In the genomic region with DNA sequence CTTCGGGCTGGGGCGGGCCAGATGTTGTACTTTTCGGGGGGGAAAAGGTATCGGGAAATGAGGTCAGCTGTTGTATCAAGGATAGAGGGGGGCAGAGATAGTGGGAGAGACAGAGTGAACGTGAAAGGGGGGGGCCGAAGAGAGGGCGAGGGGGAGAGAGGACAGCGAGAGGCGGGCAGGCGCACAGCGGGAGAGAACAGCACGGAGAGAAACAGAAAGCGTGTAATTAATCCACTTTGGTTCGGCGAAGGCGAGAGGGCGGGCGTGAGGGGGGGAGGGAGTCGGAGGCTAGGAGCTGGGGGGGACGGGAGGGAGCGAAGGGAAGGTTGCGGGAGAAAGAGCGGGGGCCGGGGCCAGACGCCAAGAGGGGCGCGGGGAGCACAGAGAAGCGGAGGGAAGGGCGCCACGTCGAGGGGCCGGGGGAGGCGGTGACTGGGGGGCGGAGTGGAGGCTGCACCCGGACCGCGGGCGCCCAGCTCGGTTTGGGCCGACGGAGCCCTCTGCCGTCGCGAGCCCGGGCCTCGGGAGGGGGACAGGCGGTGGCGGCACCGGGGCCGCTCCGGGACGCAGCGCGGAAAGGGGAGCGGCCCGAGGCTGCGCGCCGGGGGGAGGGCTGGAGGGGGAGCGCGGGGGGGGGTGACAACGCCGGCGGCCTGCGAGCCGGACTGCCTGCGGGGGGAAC, we compare ENCODE assay signal across 1 cellular context.
A peak's percentile ranks its signal among the peaks of the same experiment; 100 is the strongest.
TF ChIP-seq lines count a peak whose summit lies in the region.

No MANE protein-coding gene starts in this region.

TF ChIP-seq in HepG2, 621 proteins besides CTCF, POLR2A, EP300 and RAD21 (continues in another document):
- TF ChIP-seq ZC3H4 (CRISPR knock-in tag; IDR thresholded peaks at IDR 0.05; ENCODE audit: borderline replicate concordance): peak; percentile 70; the same call in 1 of the 2 replicates
- peak; percentile 37; the same call in 1 of the 2 replicates for TF ChIP-seq BORCS8-MEF2B (CRISPR knock-in tag; IDR thresholded peaks at IDR 0.05)
- no peak for TF ChIP-seq HMGA1 (CRISPR knock-in tag; conservative IDR thresholded peaks at IDR 0.05)
- 0 out of 2 replicates have a peak, but pooled peaks have one; percentile 28 for TF ChIP-seq ZGPAT (CRISPR knock-in tag; IDR thresholded peaks at IDR 0.05)
- TF ChIP-seq MED1 (CRISPR knock-in tag; IDR thresholded peaks at IDR 0.05): peak; percentile 35; the same call in 1 of the 2 replicates
- peak; percentile 41; the same call in 1 of the 2 replicates for TF ChIP-seq ZNF784 (CRISPR knock-in tag; IDR thresholded peaks at IDR 0.05; ENCODE audit: borderline replicate concordance)
- TF ChIP-seq NFIC (IDR thresholded peaks at IDR 0.05; ENCODE audit: low read length): no peak
- peak; percentile 82 for TF ChIP-seq KDM5B (CRISPR knock-in tag; IDR thresholded peaks at IDR 0.05; ENCODE audit: borderline replicate concordance)
- TF ChIP-seq HNRNPK (IDR thresholded peaks at IDR 0.05; ENCODE audit: low read depth, low read length, poor library complexity, severe bottlenecking): peak; percentile 71
- peak; percentile 22; the same call in 1 of the 2 replicates for TF ChIP-seq ZNF790 (CRISPR knock-in tag; IDR thresholded peaks at IDR 0.05; ENCODE audit: borderline replicate concordance)
- TF ChIP-seq, protein P1, sequence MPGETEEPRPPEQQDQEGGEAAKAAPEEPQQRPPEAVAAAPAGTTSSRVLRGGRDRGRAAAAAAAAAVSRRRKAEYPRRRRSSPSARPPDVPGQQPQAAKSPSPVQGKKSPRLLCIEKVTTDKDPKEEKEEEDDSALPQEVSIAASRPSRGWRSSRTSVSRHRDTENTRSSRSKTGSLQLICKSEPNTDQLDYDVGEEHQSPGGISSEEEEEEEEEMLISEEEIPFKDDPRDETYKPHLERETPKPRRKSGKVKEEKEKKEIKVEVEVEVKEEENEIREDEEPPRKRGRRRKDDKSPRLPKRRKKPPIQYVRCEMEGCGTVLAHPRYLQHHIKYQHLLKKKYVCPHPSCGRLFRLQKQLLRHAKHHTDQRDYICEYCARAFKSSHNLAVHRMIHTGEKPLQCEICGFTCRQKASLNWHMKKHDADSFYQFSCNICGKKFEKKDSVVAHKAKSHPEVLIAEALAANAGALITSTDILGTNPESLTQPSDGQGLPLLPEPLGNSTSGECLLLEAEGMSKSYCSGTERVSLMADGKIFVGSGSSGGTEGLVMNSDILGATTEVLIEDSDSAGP (CRISPR knock-in tag; IDR thresholded peaks at IDR 0.05; ENCODE audit: borderline replicate concordance): 0 out of 2 replicates have a peak, but pooled peaks have one; percentile 21
- peak; percentile 60 for TF ChIP-seq ZNF883 (CRISPR knock-in tag; IDR thresholded peaks at IDR 0.05; ENCODE audit: not compliant biosample characterization)
- TF ChIP-seq SP4 (CRISPR knock-in tag; IDR thresholded peaks at IDR 0.05): 0 out of 2 replicates have a peak, but pooled peaks have one; percentile 39
- peak; percentile 89 for TF ChIP-seq ZNF777 (CRISPR knock-in tag; IDR thresholded peaks at IDR 0.05)
- TF ChIP-seq ZNF343 (CRISPR knock-in tag; IDR thresholded peaks at IDR 0.05): 0 out of 2 replicates have a peak, but pooled peaks have one; percentile 33
- peak; percentile 5 for TF ChIP-seq YY1 (IDR thresholded peaks at IDR 0.05; ENCODE audit: insufficient read depth, insufficient replicate concordance, low read depth, low read length)
- TF ChIP-seq ZSCAN25 (CRISPR knock-in tag; IDR thresholded peaks at IDR 0.05): peak; percentile 38; the same call in 1 of the 2 replicates
- TF ChIP-seq SP2 (CRISPR knock-in tag; IDR thresholded peaks at IDR 0.05): no peak
- TF ChIP-seq TARDBP (CRISPR knock-in tag; IDR thresholded peaks at IDR 0.05): 0 out of 2 replicates have a peak, but pooled peaks have one; percentile 24
- peak; percentile 60 for TF ChIP-seq TAF1 (CRISPR knock-in tag; IDR thresholded peaks at IDR 0.05)
- TF ChIP-seq, protein P2, sequence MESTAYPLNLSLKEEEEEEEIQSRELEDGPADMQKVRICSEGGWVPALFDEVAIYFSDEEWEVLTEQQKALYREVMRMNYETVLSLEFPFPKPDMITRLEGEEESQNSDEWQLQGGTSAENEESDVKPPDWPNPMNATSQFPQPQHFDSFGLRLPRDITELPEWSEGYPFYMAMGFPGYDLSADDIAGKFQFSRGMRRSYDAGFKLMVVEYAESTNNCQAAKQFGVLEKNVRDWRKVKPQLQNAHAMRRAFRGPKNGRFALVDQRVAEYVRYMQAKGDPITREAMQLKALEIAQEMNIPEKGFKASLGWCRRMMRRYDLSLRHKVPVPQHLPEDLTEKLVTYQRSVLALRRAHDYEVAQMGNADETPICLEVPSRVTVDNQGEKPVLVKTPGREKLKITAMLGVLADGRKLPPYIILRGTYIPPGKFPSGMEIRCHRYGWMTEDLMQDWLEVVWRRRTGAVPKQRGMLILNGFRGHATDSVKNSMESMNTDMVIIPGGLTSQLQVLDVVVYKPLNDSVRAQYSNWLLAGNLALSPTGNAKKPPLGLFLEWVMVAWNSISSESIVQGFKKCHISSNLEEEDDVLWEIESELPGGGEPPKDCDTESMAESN (CRISPR knock-in tag; conservative IDR thresholded peaks at IDR 0.05): 0 out of 2 replicates have a peak, but pooled peaks have one; percentile 21
- TF ChIP-seq ZNF276 (CRISPR knock-in tag; IDR thresholded peaks at IDR 0.05; ENCODE audit: low read depth): 0 out of 2 replicates have a peak, but pooled peaks have one; percentile 35
- TF ChIP-seq, protein P3, sequence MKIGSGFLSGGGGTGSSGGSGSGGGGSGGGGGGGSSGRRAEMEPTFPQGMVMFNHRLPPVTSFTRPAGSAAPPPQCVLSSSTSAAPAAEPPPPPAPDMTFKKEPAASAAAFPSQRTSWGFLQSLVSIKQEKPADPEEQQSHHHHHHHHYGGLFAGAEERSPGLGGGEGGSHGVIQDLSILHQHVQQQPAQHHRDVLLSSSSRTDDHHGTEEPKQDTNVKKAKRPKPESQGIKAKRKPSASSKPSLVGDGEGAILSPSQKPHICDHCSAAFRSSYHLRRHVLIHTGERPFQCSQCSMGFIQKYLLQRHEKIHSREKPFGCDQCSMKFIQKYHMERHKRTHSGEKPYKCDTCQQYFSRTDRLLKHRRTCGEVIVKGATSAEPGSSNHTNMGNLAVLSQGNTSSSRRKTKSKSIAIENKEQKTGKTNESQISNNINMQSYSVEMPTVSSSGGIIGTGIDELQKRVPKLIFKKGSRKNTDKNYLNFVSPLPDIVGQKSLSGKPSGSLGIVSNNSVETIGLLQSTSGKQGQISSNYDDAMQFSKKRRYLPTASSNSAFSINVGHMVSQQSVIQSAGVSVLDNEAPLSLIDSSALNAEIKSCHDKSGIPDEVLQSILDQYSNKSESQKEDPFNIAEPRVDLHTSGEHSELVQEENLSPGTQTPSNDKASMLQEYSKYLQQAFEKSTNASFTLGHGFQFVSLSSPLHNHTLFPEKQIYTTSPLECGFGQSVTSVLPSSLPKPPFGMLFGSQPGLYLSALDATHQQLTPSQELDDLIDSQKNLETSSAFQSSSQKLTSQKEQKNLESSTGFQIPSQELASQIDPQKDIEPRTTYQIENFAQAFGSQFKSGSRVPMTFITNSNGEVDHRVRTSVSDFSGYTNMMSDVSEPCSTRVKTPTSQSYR (CRISPR knock-in tag; IDR thresholded peaks at IDR 0.05; ENCODE audit: borderline replicate concordance): no peak
- peak; percentile 47 for TF ChIP-seq SRSF4 (IDR thresholded peaks at IDR 0.05; ENCODE audit: low read depth, low read length, poor library complexity, severe bottlenecking)
- TF ChIP-seq ZNF616 (CRISPR knock-in tag; IDR thresholded peaks at IDR 0.05; ENCODE audit: low read depth): peak; percentile 25
- 0 out of 2 replicates have a peak, but pooled peaks have one; percentile 7 for TF ChIP-seq IRX3 (CRISPR knock-in tag; IDR thresholded peaks at IDR 0.05; ENCODE audit: borderline replicate concordance, low read depth)
- TF ChIP-seq PITX1 (CRISPR knock-in tag; IDR thresholded peaks at IDR 0.05): 0 out of 2 replicates have a peak, but pooled peaks have one; percentile 34
- TF ChIP-seq MAFG (CRISPR knock-in tag; IDR thresholded peaks at IDR 0.05): no peak
- TF ChIP-seq KLF16 (CRISPR knock-in tag; IDR thresholded peaks at IDR 0.05): 0 out of 4 replicates have a peak, but pooled peaks of 1 of the 2 experiments have one; percentile 26
- peak; percentile 79 for TF ChIP-seq POLR2AphosphoS5 (IDR thresholded peaks at IDR 0.05; ENCODE audit: low read depth, low read length)
- peak; percentile 5; the same call in 1 of the 2 replicates for TF ChIP-seq TBX2 (CRISPR knock-in tag; IDR thresholded peaks at IDR 0.05; ENCODE audit: borderline replicate concordance)
- TF ChIP-seq ZFX (CRISPR knock-in tag; IDR thresholded peaks at IDR 0.05; ENCODE audit: low read depth): no peak
- no peak for TF ChIP-seq KMT2A (CRISPR knock-in tag; IDR thresholded peaks at IDR 0.05)
- TF ChIP-seq NFKB2 (CRISPR knock-in tag; IDR thresholded peaks at IDR 0.05; ENCODE audit: borderline replicate concordance): 0 out of 2 replicates have a peak, but pooled peaks have one; percentile 6
- peak; percentile 69; the same call in 1 of the 2 replicates for TF ChIP-seq AKAP8 (CRISPR knock-in tag; IDR thresholded peaks at IDR 0.05)
- 0 out of 2 replicates have a peak, but pooled peaks have one; percentile 5 for TF ChIP-seq ZIK1 (CRISPR knock-in tag; IDR thresholded peaks at IDR 0.05; ENCODE audit: borderline replicate concordance, low read depth)
- no peak for TF ChIP-seq TCF12 (IDR thresholded peaks at IDR 0.05)
- TF ChIP-seq TCF12 (CRISPR knock-in tag; IDR thresholded peaks at IDR 0.05): 0 out of 2 replicates have a peak, but pooled peaks have one; percentile 56
- TF ChIP-seq ARNT2 (CRISPR knock-in tag; IDR thresholded peaks at IDR 0.05; ENCODE audit: low read depth): 0 out of 2 replicates have a peak, but pooled peaks have one; percentile 68
- TF ChIP-seq, protein P4, sequence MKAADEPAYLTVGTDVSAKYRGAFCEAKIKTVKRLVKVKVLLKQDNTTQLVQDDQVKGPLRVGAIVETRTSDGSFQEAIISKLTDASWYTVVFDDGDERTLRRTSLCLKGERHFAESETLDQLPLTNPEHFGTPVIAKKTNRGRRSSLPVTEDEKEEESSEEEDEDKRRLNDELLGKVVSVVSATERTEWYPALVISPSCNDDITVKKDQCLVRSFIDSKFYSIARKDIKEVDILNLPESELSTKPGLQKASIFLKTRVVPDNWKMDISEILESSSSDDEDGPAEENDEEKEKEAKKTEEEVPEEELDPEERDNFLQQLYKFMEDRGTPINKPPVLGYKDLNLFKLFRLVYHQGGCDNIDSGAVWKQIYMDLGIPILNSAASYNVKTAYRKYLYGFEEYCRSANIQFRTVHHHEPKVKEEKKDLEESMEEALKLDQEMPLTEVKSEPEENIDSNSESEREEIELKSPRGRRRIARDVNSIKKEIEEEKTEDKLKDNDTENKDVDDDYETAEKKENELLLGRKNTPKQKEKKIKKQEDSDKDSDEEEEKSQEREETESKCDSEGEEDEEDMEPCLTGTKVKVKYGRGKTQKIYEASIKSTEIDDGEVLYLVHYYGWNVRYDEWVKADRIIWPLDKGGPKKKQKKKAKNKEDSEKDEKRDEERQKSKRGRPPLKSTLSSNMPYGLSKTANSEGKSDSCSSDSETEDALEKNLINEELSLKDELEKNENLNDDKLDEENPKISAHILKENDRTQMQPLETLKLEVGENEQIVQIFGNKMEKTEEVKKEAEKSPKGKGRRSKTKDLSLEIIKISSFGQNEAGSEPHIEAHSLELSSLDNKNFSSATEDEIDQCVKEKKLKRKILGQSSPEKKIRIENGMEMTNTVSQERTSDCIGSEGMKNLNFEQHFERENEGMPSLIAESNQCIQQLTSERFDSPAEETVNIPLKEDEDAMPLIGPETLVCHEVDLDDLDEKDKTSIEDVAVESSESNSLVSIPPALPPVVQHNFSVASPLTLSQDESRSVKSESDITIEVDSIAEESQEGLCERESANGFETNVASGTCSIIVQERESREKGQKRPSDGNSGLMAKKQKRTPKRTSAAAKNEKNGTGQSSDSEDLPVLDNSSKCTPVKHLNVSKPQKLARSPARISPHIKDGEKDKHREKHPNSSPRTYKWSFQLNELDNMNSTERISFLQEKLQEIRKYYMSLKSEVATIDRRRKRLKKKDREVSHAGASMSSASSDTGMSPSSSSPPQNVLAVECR (CRISPR knock-in tag; IDR thresholded peaks at IDR 0.05; ENCODE audit: borderline replicate concordance): 0 out of 2 replicates have a peak, but pooled peaks have one; percentile 31
- TF ChIP-seq JUNB (CRISPR knock-in tag; IDR thresholded peaks at IDR 0.05; ENCODE audit: borderline replicate concordance): peak; percentile 41; the same call in 1 of the 2 replicates
- no peak for TF ChIP-seq ZNF547 (CRISPR knock-in tag; IDR thresholded peaks at IDR 0.05)
- peak; percentile 33; the same call in 1 of the 2 replicates for TF ChIP-seq BATF2 (CRISPR knock-in tag; IDR thresholded peaks at IDR 0.05)
- 0 out of 2 replicates have a peak, but pooled peaks have one; percentile 18 for TF ChIP-seq KLF6 (CRISPR knock-in tag; IDR thresholded peaks at IDR 0.05)
- no peak for TF ChIP-seq ZFP1 (CRISPR knock-in tag; IDR thresholded peaks at IDR 0.05)
- TF ChIP-seq ZC3H13 (CRISPR knock-in tag; IDR thresholded peaks at IDR 0.05): peak; percentile 98
